22 cellular contexts compared by ENCODE assay signal in the genomic region with DNA sequence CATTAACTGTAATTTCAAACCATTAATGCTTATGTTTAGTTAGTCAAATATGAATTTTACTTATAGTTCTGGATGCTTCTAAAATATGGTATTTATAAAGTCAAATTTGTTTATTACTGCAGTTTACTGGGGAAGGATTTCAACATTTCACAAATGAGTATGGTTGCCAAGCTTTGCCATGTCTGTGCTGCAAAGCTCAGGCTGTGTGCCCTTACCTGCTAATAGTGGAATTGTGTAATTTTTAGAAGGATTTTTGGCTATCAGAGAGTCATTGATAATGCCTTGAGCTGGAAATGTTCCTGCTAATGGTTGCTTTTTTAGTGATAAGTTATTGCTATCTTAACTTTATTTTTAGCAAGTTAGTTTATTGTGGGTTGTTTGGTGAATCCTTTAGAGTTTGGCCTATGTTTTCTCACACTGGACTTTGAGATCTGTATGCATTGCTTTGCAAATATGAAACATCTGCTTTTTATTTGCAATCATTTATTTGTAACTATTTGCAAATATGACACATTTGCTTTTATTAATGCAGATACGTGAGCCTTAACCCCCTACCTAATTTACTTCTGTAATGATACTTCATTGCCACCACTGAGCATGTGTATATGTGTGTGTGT.
"Had no signal": no experiment of that assay in that cellular context is flagged by ENCODE, and none has a peak within 500 bp of the region (broad histone marks: within the 10 kb centered on the region; RNA-seq: fewer than 3 reads in every experiment).

No MANE protein-coding gene starts in this region.

- H3K27ac Mint-ChIP-seq: activated naive CD8-positive, alpha-beta T cell treated with anti-CD3 and anti-CD28 coated beads for 36 hours; natural killer cell treated with Interleukin-12 subunit alpha and Interleukin-12 subunit beta and Interleukin-15 and Interleukin-18, amount 100 ng/mL, for 72 hours had no signal

- H3K9me3 ChIP-seq: colonic mucosa, gastrocnemius medialis, prostate gland, spleen, upper lobe of right lung had no signal

- FAIRE-seq: bronchial epithelial cell, TTC549 had no signal

- H3K36me3 ChIP-seq: colonic mucosa, gastrocnemius medialis, prostate gland, spleen, WERI-Rb-1 had no signal

- DNase-seq: activated CD4-positive, alpha-beta T cell treated with anti-CD3 and anti-CD28 coated beads, Interleukin-2, amount 50 U/mL, for 4 hours; activated CD4-positive, CD25-positive, alpha-beta regulatory T cell treated with anti-CD3 and anti-CD28 coated beads, Interleukin-2, amount 50 U/mL, for 72 hours; activated CD8-positive, alpha-beta memory T cell treated with anti-CD3 and anti-CD28 coated beads, Interleukin-2, amount 50 U/mL, for 48 hours; activated naive CD4-positive, alpha-beta T cell treated with Interleukin-2 at 50 U/mL for 16 hours; activated naive CD8-positive, alpha-beta T cell treated with anti-CD3 and anti-CD28 coated beads for 36 hours; activated T-cell treated with anti-CD3 and anti-CD28 coated beads, Interleukin-2, amount 50 U/mL, for 48 hours; amygdala; colonic mucosa; gastrocnemius medialis; hypothalamus; left ventricle myocardium superior; spleen; stimulated activated CD4-positive, alpha-beta T cell treated with anti-CD3 and anti-CD28 coated beads, Interleukin-4, amount 100 ng/mL, for 24 hours; stimulated activated naive CD4-positive, alpha-beta T cell treated with Interleukin-2 at 50 U/mL for 16 hours; T-helper 1 cell; upper lobe of right lung; WERI-Rb-1 had no signal

- ATAC-seq: gastrocnemius medialis; natural killer cell treated with Interleukin-12 subunit alpha and Interleukin-12 subunit beta and Interleukin-15 and Interleukin-18, amount 100 ng/mL, for 72 hours; upper lobe of right lung had no signal

- H3K27ac ChIP-seq: colonic mucosa, epithelial cell of prostate, gastrocnemius medialis, prostate gland, spleen, upper lobe of right lung, WERI-Rb-1 had no signal

- H3K4me3 ChIP-seq: colonic mucosa, gastrocnemius medialis, prostate gland, spleen, upper lobe of right lung had no signal

- H3K27me3 Mint-ChIP-seq: activated naive CD8-positive, alpha-beta T cell treated with anti-CD3 and anti-CD28 coated beads for 36 hours; natural killer cell treated with Interleukin-12 subunit alpha and Interleukin-12 subunit beta and Interleukin-15 and Interleukin-18, amount 100 ng/mL, for 72 hours had no signal

- H3K27me3 ChIP-seq: colonic mucosa, gastrocnemius medialis, spleen, upper lobe of right lung had no signal

- H3K36me3 Mint-ChIP-seq: natural killer cell treated with Interleukin-12 subunit alpha and Interleukin-12 subunit beta and Interleukin-15 and Interleukin-18, amount 100 ng/mL, for 72 hours had no signal

- H3K4me3 Mint-ChIP-seq: activated naive CD8-positive, alpha-beta T cell treated with anti-CD3 and anti-CD28 coated beads for 36 hours; natural killer cell treated with Interleukin-12 subunit alpha and Interleukin-12 subunit beta and Interleukin-15 and Interleukin-18, amount 100 ng/mL, for 72 hours had no signal

- H3K9me3 Mint-ChIP-seq: activated naive CD8-positive, alpha-beta T cell treated with anti-CD3 and anti-CD28 coated beads for 36 hours; natural killer cell treated with Interleukin-12 subunit alpha and Interleukin-12 subunit beta and Interleukin-15 and Interleukin-18, amount 100 ng/mL, for 72 hours had no signal

- H3K4me1 ChIP-seq: colonic mucosa, gastrocnemius medialis, prostate gland, spleen, upper lobe of right lung had no signal
